Comparison of ENCODE assay signal across 2 cellular contexts in genomic region chr6:47197672-47198640, GRCh38.
TF ChIP-seq lines count a peak whose summit lies in the region.

No MANE protein-coding gene starts in this region.

TF ChIP-seq in HCT116, 20 proteins besides CTCF, POLR2A, EP300 and RAD21:
- TF ChIP-seq CEBPB (IDR thresholded peaks at IDR 0.05; ENCODE audit: low read depth) (no peak), TCF7L2 (IDR thresholded peaks at IDR 0.05; ENCODE audit: borderline replicate concordance, extremely low read depth, insufficient read depth, insufficient read length) (no peak), ZFX (IDR thresholded peaks at IDR 0.05) (no peak), POLR2AphosphoS5 (IDR thresholded peaks at IDR 0.05; ENCODE audit: low read depth, low read length) (no peak), EZH2phosphoT487 (IDR thresholded peaks at IDR 0.05; ENCODE audit: borderline replicate concordance) (no peak), ATF3 (IDR thresholded peaks at IDR 0.05) (no peak)

TF ChIP-seq in HEK293T, 16 proteins besides CTCF, POLR2A, EP300 and RAD21:
- no peak for TF ChIP-seq FOXM1 (IDR thresholded peaks at IDR 0.05; ENCODE audit: borderline replicate concordance)
- TF ChIP-seq HDGF (IDR thresholded peaks at IDR 0.05; ENCODE audit: borderline replicate concordance), result no peak
- no peak for TF ChIP-seq ZNF384 (IDR thresholded peaks at IDR 0.05)
- TF ChIP-seq, protein P1, sequence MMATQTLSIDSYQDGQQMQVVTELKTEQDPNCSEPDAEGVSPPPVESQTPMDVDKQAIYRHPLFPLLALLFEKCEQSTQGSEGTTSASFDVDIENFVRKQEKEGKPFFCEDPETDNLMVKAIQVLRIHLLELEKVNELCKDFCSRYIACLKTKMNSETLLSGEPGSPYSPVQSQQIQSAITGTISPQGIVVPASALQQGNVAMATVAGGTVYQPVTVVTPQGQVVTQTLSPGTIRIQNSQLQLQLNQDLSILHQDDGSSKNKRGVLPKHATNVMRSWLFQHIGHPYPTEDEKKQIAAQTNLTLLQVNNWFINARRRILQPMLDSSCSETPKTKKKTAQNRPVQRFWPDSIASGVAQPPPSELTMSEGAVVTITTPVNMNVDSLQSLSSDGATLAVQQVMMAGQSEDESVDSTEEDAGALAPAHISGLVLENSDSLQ (IDR thresholded peaks at IDR 0.05), result no peak
- TF ChIP-seq FOXA1 (IDR thresholded peaks at IDR 0.05), result no peak
- no peak for TF ChIP-seq ELF4 (IDR thresholded peaks at IDR 0.05)
- no peak for TF ChIP-seq SUZ12 (IDR thresholded peaks at IDR 0.05)
- TF ChIP-seq TARDBP (IDR thresholded peaks at IDR 0.05), result no peak
- no peak for TF ChIP-seq ARNT (IDR thresholded peaks at IDR 0.05)
- TF ChIP-seq SP1 (IDR thresholded peaks at IDR 0.05), result no peak
- no peak for TF ChIP-seq L3MBTL2 (conservative IDR thresholded peaks at IDR 0.05)
- no peak for TF ChIP-seq FOXK2 (IDR thresholded peaks at IDR 0.05)
- TF ChIP-seq LEF1 (IDR thresholded peaks at IDR 0.05; ENCODE audit: borderline replicate concordance), result no peak
- TF ChIP-seq NFRKB (IDR thresholded peaks at IDR 0.05), result no peak
- TF ChIP-seq BHLHE40 (IDR thresholded peaks at IDR 0.05; ENCODE audit: borderline replicate concordance), result no peak
